Comparison of ENCODE assay signal across 17 cellular contexts in the genomic region with DNA sequence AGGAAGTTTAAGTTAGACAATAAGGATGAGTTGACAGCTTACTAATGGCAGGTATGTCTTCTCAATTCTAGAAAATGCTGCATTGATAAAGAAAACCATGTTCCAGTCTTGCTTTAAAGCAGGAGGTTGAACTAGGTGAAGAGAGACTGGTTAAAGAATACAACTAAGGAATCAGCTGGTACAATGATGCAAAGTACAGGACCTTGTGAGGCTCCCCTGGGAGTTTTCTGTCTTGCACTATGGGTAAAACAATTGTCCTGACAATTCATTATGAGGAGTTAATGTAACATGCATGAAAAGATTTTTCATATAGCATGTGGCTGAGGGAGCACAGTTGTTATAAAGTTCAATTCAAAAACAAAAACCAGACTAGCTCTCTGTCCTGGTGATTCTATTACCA.
DNase-seq lines count a peak whose midpoint lies in the region; ATAC-seq and TF ChIP-seq lines count a peak whose summit lies in the region.
"Had no signal": no experiment of that assay in that cellular context is flagged by ENCODE, and none has a peak within 500 bp of the region (broad histone marks: within the 10 kb centered on the region; RNA-seq: fewer than 3 reads in every experiment).

No MANE protein-coding gene starts in this region.

- no peak overlapping the region for H2BK15ac ChIP-seq in mesenchymal stem cell (ENCODE audit: low read depth, poor library complexity, severe bottlenecking)

- DNase-seq in RWPE2 (ENCODE audit: low spot score) (no peak), epithelial cell of prostate (ENCODE audit: low read depth, low spot score) (no peak), hepatocyte (ENCODE audit: low spot score) (no peak), omental fat pad (ENCODE audit: low spot score) (no peak), mesenchymal stem cell (no peak), superior temporal gyrus (ENCODE audit: extremely low spot score) (no peak)
- no peak for DNase-seq in activated CD4-positive, alpha-beta T cell treated with anti-CD3 and anti-CD28 coated beads for 4 hours
- DNase-seq: AML-193; Caco-2; CD4-positive, alpha-beta T cell; DMS153; DMS79; GDM1; GM23248 had no signal

- H3K27me3 ChIP-seq in RWPE2 (ENCODE audit: insufficient read depth, poor library complexity, severe bottlenecking) (no peaks in the 10 kb centered on the region), hepatocyte (no peaks in the 10 kb centered on the region), mesenchymal stem cell (ENCODE audit: control insufficient read depth in 1 of 2, insufficient read depth in 1 of 2, low read length in 2 of 2) (no peaks in the 10 kb centered on the region)

- no peak overlapping the region for H3K14ac ChIP-seq in mesenchymal stem cell (ENCODE audit: low read length in 2 of 2)

- H4K20me1 ChIP-seq in hepatocyte (ENCODE audit: insufficient read depth, poor library complexity, severe bottlenecking) = no peaks in the 10 kb centered on the region

- H3K79me2 ChIP-seq in hepatocyte = no peaks in the 10 kb centered on the region

- no peak overlapping the region for H2BK5ac ChIP-seq in mesenchymal stem cell (ENCODE audit: low read depth, low read length, poor library complexity, severe bottlenecking)

- peaks cover 4% of the 10 kb centered on the region for H3K9me3 ChIP-seq in RWPE2 (ENCODE audit: severe bottlenecking)
- no peaks in the 10 kb centered on the region for H3K9me3 ChIP-seq in hepatocyte (ENCODE audit: low read depth)
- H3K9me3 ChIP-seq in mesenchymal stem cell (ENCODE audit: control insufficient read depth, low read length) = no peaks in the 10 kb centered on the region
- H3K9me3 ChIP-seq: Caco-2, HAP-1 had no signal

- H3K4me3 ChIP-seq in RWPE2 (ENCODE audit: severe bottlenecking) (no peak overlapping the region), hepatocyte (no peak overlapping the region), mesenchymal stem cell (ENCODE audit: insufficient read depth in 1 of 2, low read depth in 1 of 2, low read length in 2 of 2) (no peak overlapping the region)
- H3K4me3 ChIP-seq: GM23248, HAP-1 had no signal

- no peak overlapping the region for H4K8ac ChIP-seq in mesenchymal stem cell (ENCODE audit: low read length)

- no peak overlapping the region for H3K4ac ChIP-seq in mesenchymal stem cell (ENCODE audit: low read depth in 1 of 2, low read length in 2 of 2)

- no peak overlapping the region for H3K18ac ChIP-seq in mesenchymal stem cell (ENCODE audit: low read depth in 1 of 2, low read length in 2 of 2)

- TF ChIP-seq CTCF in RWPE2 (IDR thresholded peaks at IDR 0.05; ENCODE audit: poor library complexity, severe bottlenecking) (no peak), hepatocyte (IDR thresholded peaks at IDR 0.05; ENCODE audit: poor library complexity) (no peak), omental fat pad (IDR thresholded peaks at IDR 0.05) (no peak)

- H3K9me2 ChIP-seq in hepatocyte (replicated peaks; ENCODE audit: insufficient read depth) = no peaks in the 10 kb centered on the region

- no peak overlapping the region for H4K91ac ChIP-seq in mesenchymal stem cell (ENCODE audit: low read length)

- peaks cover 20% of the 10 kb centered on the region for H3K4me1 ChIP-seq in RWPE2 (ENCODE audit: insufficient read depth, poor library complexity, severe bottlenecking)
- H3K4me1 ChIP-seq in hepatocyte (ENCODE audit: insufficient read depth) = peaks cover 10% of the 10 kb centered on the region
- no peaks in the 10 kb centered on the region for H3K4me1 ChIP-seq in mesenchymal stem cell (ENCODE audit: control insufficient read depth, insufficient read depth, low read depth, low read length)
- H3K4me1 ChIP-seq: Caco-2, HAP-1 had no signal

- ATAC-seq in RWPE2 (ENCODE audit: low read depth) (no peak), omental fat pad (ENCODE audit: low FRiP score) (peak; percentile 28)

- H3K27ac ChIP-seq in RWPE2 (ENCODE audit: poor library complexity, severe bottlenecking) (peak overlapping the region; percentile 31), epithelial cell of prostate (peak overlapping the region; percentile 72), hepatocyte (peak overlapping the region; percentile 18), mesenchymal stem cell (ENCODE audit: low read length, poor library complexity, severe bottlenecking) (no peak overlapping the region)
- H3K27ac ChIP-seq: C4-2B, GM23248, HL-60 had no signal

- H3K4me2 ChIP-seq in hepatocyte (peak overlapping the region; percentile 59), mesenchymal stem cell (ENCODE audit: low read length, poor library complexity, severe bottlenecking) (no peak overlapping the region)

- H2BK120ac ChIP-seq in mesenchymal stem cell (ENCODE audit: low read depth, low read length) = no peak overlapping the region

- H3K9ac ChIP-seq in mesenchymal stem cell (ENCODE audit: low read length) = no peak overlapping the region
- H3K9ac ChIP-seq: GM23248 had no signal

- H2AK5ac ChIP-seq in mesenchymal stem cell (ENCODE audit: low read length, severe bottlenecking) = no peak overlapping the region

- H2BK12ac ChIP-seq in mesenchymal stem cell (ENCODE audit: low read length in 2 of 2) = no peak overlapping the region

- H3K79me1 ChIP-seq in mesenchymal stem cell (replicated peaks; ENCODE audit: low read length, poor library complexity, severe bottlenecking) = no peaks in the 10 kb centered on the region

- no peaks in the 10 kb centered on the region for H3K36me3 ChIP-seq in RWPE2 (ENCODE audit: low read depth)
- H3K36me3 ChIP-seq in hepatocyte (replicated peaks; ENCODE audit: insufficient read depth, low read depth) = no peaks in the 10 kb centered on the region
- H3K36me3 ChIP-seq in mesenchymal stem cell (ENCODE audit: control insufficient read depth in 1 of 2, insufficient read depth in 2 of 2, low read depth in 1 of 2, low read length in 2 of 2) = no peaks in the 10 kb centered on the region
- H3K36me3 ChIP-seq: HAP-1 had no signal

- no peak overlapping the region for H3K23ac ChIP-seq in mesenchymal stem cell (ENCODE audit: low read length in 2 of 2)

- H2AFZ ChIP-seq in hepatocyte = no peak overlapping the region
- no peak overlapping the region for H2AFZ ChIP-seq in mesenchymal stem cell (ENCODE audit: low read depth, low read length)
- H2AFZ ChIP-seq: GM23248 had no signal
